Comparison of ENCODE assay signal across 17 cellular contexts in the genomic region with DNA sequence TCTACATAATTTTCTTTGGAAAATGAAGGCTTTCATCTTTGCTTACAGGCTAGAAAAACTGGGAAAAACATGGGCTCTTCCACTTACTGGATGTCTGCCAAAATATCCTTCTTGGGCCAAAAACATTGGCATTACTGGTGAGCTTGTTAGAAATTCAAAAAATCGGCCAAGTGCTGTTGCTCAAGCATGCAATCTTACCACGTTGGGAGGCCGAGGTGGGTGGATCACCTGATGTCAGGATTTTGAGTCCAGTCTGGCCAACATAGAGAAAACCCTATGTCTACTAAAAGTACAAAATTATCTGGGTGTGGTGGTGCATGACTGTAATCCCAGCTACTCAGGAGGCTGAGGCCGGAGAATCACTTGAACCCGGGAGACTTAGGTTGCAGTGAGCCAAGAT.
DNase-seq lines count a peak whose midpoint lies in the region; ATAC-seq and TF ChIP-seq lines count a peak whose summit lies in the region.
"Had no signal": no experiment of that assay in that cellular context is flagged by ENCODE, and none has a peak within 500 bp of the region (broad histone marks: within the 10 kb centered on the region; RNA-seq: fewer than 3 reads in every experiment).

No MANE protein-coding gene starts in this region.

- no peaks in the 10 kb centered on the region for H3K9me3 ChIP-seq in trophoblast cell (ENCODE audit: insufficient read depth, low read depth, low read length)

- H3K79me1 ChIP-seq in trophoblast cell (ENCODE audit: low read length) = no peaks in the 10 kb centered on the region

- no peaks in the 10 kb centered on the region for H3K27me3 ChIP-seq in GM23338 (ENCODE audit: insufficient read depth)
- H3K27me3 ChIP-seq in trophoblast cell (ENCODE audit: insufficient read depth, low read length) = no peaks in the 10 kb centered on the region

- no peak overlapping the region for H3K4me3 Mint-ChIP-seq in GM23338
- no peak overlapping the region for H3K4me3 Mint-ChIP-seq in endothelial cell (ENCODE audit: unreplicated experiment)
- H3K4me3 Mint-ChIP-seq: CD4-positive, alpha-beta memory T cell; H9 had no signal

- H2BK5ac ChIP-seq in trophoblast cell (ENCODE audit: low read depth, low read length, poor library complexity) = no peak overlapping the region

- H4K8ac ChIP-seq in trophoblast cell (ENCODE audit: low read depth, low read length) = peak overlapping the region; percentile 10

- H3K9ac ChIP-seq in trophoblast cell (ENCODE audit: low read length) = no peak overlapping the region
- H3K9ac ChIP-seq: GM23248 had no signal

- H3K27me3 Mint-ChIP-seq in GM23338 (ENCODE audit: insufficient read depth, low read depth, poor library complexity) (peaks cover 7% of the 10 kb centered on the region), endothelial cell (ENCODE audit: unreplicated experiment) (no peaks in the 10 kb centered on the region)
- H3K27me3 Mint-ChIP-seq: CD4-positive, alpha-beta memory T cell had no signal

- H3K36me3 ChIP-seq in GM23338 (ENCODE audit: insufficient read depth) (no peaks in the 10 kb centered on the region), trophoblast cell (ENCODE audit: control insufficient read depth in 1 of 2, insufficient read depth in 2 of 2, low read length in 2 of 2) (no peaks in the 10 kb centered on the region)

- H3K9me3 Mint-ChIP-seq in GM23338 = peaks cover 7% of the 10 kb centered on the region; the same call in 1 of the 3 replicates
- peaks cover 4% of the 10 kb centered on the region for H3K9me3 Mint-ChIP-seq in endothelial cell (ENCODE audit: unreplicated experiment)

- H3K4me1 ChIP-seq in GM23338 (ENCODE audit: insufficient read depth) (no peaks in the 10 kb centered on the region), trophoblast cell (ENCODE audit: control insufficient read depth in 1 of 2, insufficient read depth in 2 of 2, low read length in 2 of 2) (peaks cover 0 to 2% of the 10 kb centered on the region in 2 experiments)

- H2AFZ ChIP-seq in GM23338 (no peak overlapping the region), trophoblast cell (ENCODE audit: insufficient read depth, low read length, poor library complexity) (no peak overlapping the region)
- H2AFZ ChIP-seq: GM23248 had no signal

- no peak overlapping the region for H2BK12ac ChIP-seq in trophoblast cell (ENCODE audit: low read length)

- H3F3A ChIP-seq in GM23338 (replicated peaks; ENCODE audit: low read depth) = peaks cover 10% of the 10 kb centered on the region; the same call in 1 of the 2 replicates

- H3K14ac ChIP-seq in trophoblast cell (ENCODE audit: low read length) = no peak overlapping the region

- H4K20me1 ChIP-seq in GM23338 (replicated peaks; ENCODE audit: insufficient read depth) = peaks cover 6% of the 10 kb centered on the region; the same call in 1 of the 2 replicates

- ATAC-seq in GM23338 = no peak
- ATAC-seq: GM12878, HCT116 had no signal

- H3K4me1 Mint-ChIP-seq in GM23338 (no peaks in the 10 kb centered on the region), endothelial cell (ENCODE audit: unreplicated experiment) (no peaks in the 10 kb centered on the region)
- H3K4me1 Mint-ChIP-seq: CD4-positive, alpha-beta memory T cell; H9 had no signal

- H3K4me3 ChIP-seq in GM23338 (no peak overlapping the region), trophoblast cell (ENCODE audit: low read depth, low read length) (no peak overlapping the region)
- H3K4me3 ChIP-seq: GM12878, GM23248 had no signal

- no peak overlapping the region for H3K23ac ChIP-seq in trophoblast cell (ENCODE audit: low read length)

- no peak for TF ChIP-seq CTCF in GM23338 (conservative IDR thresholded peaks at IDR 0.05; ENCODE audit: low read depth in 2 of 2)
- no peak for TF ChIP-seq CTCF in endothelial cell (IDR thresholded peaks at IDR 0.05; ENCODE audit: unreplicated experiment)

- no peaks in the 10 kb centered on the region for H3K9me2 ChIP-seq in GM23338 (ENCODE audit: insufficient read depth)

- no peak overlapping the region for H4K91ac ChIP-seq in trophoblast cell (ENCODE audit: low read depth, low read length)

- H2BK120ac ChIP-seq in trophoblast cell (ENCODE audit: insufficient read depth, low read length, poor library complexity) = no peak overlapping the region

- WGBS in trophoblast cell (ENCODE audit: extremely low coverage, insufficient coverage, insufficient read length) = no CpG with 5 or more reads among the region's 5 CpGs

- DNase-seq in GM23338 (ENCODE audit: low spot score) (no peak), globus pallidus (ENCODE audit: low spot score) (peak; percentile 4), trophoblast cell (no peak), HT-29 (ENCODE audit: low spot score) (no peak), endothelial cell (ENCODE audit: low spot score) (no peak), NCI-H510A (lab: John Stamatoyannopoulos, UW) (no peak)
- DNase-seq: C1 segment of cervical spinal cord; Calu3; CD4-positive, alpha-beta memory T cell; COR-L47; DMS153; DND-41; GDM1; GM23248; H9 had no signal

- H3K4me2 ChIP-seq in GM23338 = no peak overlapping the region
- H3K4me2 ChIP-seq in trophoblast cell (ENCODE audit: low read length) = no peak overlapping the region

- H3K36me3 Mint-ChIP-seq in GM23338 (ENCODE audit: low read depth) (peaks cover 11% of the 10 kb centered on the region), endothelial cell (ENCODE audit: low read depth, unreplicated experiment) (no peaks in the 10 kb centered on the region)

- H3K79me2 ChIP-seq in GM23338 (replicated peaks; ENCODE audit: insufficient read depth) (no peaks in the 10 kb centered on the region), trophoblast cell (ENCODE audit: control insufficient read depth, insufficient read depth, low read length, poor library complexity) (no peaks in the 10 kb centered on the region)

- no peak overlapping the region for H2AK5ac ChIP-seq in trophoblast cell (ENCODE audit: low read length)

- peak overlapping the region; percentile 53 for H3K18ac ChIP-seq in trophoblast cell (ENCODE audit: low read length)

- H3K27ac Mint-ChIP-seq in GM23338 (no peak overlapping the region), endothelial cell (ENCODE audit: unreplicated experiment) (no peak overlapping the region)
- H3K27ac Mint-ChIP-seq: CD4-positive, alpha-beta memory T cell; H9 had no signal

- H3K27ac ChIP-seq in GM23338 (ENCODE audit: low read depth) (0 out of 2 replicates have a peak overlapping the region, but pooled peaks have one; percentile 36), trophoblast cell (ENCODE audit: low read depth, low read length) (no peak overlapping the region)
- H3K27ac ChIP-seq: GM23248 had no signal

- no peak overlapping the region for H3K4ac ChIP-seq in trophoblast cell (ENCODE audit: low read depth, low read length)

- no peak overlapping the region for H4K12ac ChIP-seq in trophoblast cell (ENCODE audit: low read depth, low read length)
